In the genomic region with DNA sequence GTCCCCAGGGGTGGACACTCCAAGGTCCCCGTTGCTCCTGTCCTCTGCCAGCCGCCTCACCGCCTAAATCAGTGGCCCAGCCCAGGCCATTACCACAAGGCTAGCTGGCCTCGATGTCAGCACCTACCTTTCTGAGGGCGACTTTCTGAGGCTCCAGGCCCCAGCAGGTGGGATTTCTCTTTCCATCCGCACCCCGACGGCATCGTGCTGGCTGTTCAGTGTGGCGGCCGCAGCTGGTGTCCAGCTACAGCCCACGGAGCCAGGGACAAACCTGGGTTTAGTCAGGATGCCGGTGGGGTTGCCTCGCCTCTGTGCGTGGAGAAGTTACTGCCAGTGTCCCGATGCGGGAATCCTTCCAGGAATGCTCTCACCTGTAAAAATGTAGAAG, we compare ENCODE assay signal across 19 cellular contexts.
"Had no signal": no experiment of that assay in that cellular context is flagged by ENCODE, and none has a peak within 500 bp of the region (broad histone marks: within the 10 kb centered on the region; RNA-seq: fewer than 3 reads in every experiment).

No MANE protein-coding gene starts in this region.

- DNase-seq: activated CD4-positive, alpha-beta T cell treated with anti-CD3 and anti-CD28 coated beads for 48 hours; activated effector memory CD4-positive, alpha-beta T cell treated with anti-CD3 and anti-CD28 coated beads, Interleukin-2, amount 50 U/mL, for 16 hours; activated naive CD4-positive, alpha-beta T cell treated with anti-CD3 and anti-CD28 coated beads, Interleukin-2, amount 10 ng/mL, durations not matched to agents 7 days and 5 days; activated naive CD8-positive, alpha-beta T cell treated with anti-CD3 and anti-CD28 coated beads, Interleukin-2, amount 10 ng/mL, durations not matched to agents 7 days and 5 days; cerebellar nuclear complex; effector memory CD4-positive, alpha-beta T cell; erythroblast; islet precursor cell; midbrain; naive thymus-derived CD4-positive, alpha-beta T cell; nucleus accumbens; right cardiac atrium; stimulated activated naive CD4-positive, alpha-beta T cell; SW 1271; T1000; tibial artery; WERI-Rb-1 had no signal

- ATAC-seq: activated CD4-positive, CD25-positive, alpha-beta regulatory T cell treated with anti-CD3 and anti-CD28 coated beads, Interleukin-2, amount 50 U/mL, for 24 hours; gastroesophageal sphincter; naive thymus-derived CD4-positive, alpha-beta T cell had no signal
